In the genomic region with DNA sequence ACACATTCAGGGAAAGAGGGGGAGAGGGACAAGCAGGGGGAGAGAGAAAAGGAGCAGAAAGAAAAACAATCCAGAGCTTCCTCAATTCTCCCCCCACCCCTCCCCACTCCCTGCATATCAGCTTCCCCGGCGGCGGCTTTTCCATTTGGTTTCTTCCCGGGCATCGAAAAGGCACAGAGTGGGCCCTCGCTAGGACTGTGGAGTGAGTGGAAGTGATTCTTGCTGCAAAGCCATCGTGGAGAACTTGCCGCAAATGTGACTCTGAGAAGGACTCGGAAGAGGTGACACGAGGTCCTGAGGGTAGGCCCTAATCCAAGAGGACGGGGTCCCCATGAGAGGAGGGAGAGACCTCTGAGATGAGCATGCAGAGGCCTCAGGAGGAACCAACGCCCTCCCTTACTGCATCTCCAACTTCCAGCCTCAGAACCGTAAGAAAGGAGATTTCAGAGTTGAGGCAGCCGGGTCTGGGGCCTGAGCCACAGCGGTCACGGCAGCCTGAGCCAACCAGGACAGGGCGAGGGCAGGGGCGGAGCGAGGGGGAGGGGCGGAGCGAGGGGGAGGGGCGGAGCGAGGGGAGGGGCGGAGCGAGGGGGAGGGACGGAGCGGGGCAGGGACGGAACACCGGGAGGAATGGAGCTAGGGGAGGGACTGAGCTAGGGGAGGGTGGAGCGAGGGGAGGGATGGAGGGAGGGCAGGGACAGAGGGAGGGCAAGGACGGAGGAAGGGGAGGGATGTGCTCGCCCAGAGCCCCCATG, we compare ENCODE assay signal across 11 cellular contexts. TPM values are rescaled to one million over a fixed set of nuclear protein-coding genes. Genes with fewer than 3 reads are reported as not detected.
DNase-seq lines count a peak whose midpoint lies in the region; ATAC-seq, FAIRE-seq and TF ChIP-seq lines count a peak whose summit lies in the region.
"Had no signal": no experiment of that assay in that cellular context is flagged by ENCODE, and none has a peak within 500 bp of the region (broad histone marks: within the 10 kb centered on the region; RNA-seq: fewer than 3 reads in every experiment).

No MANE protein-coding gene starts in this region.

- peak overlapping the region; percentile 25 for H3K27ac Mint-ChIP-seq in stimulated activated naive B cell treated with anti-CD40 and anti-IgM and Interleukin-4, amounts not matched to agents 10 μg/mL and 1 μg/mL and 100 μg/mL, for 72 hours

- no peak for TF ChIP-seq CTCF in kidney (IDR thresholded peaks at IDR 0.05; ENCODE audit: borderline replicate concordance, extremely low read depth, insufficient read depth)

- no peak overlapping the region for H3K4me3 Mint-ChIP-seq in stimulated activated naive B cell treated with anti-CD40 and anti-IgM and Interleukin-4, amounts not matched to agents 10 μg/mL and 1 μg/mL and 100 μg/mL, for 72 hours

- peaks cover 36 to 49% of the 10 kb centered on the region in 2 donors for H3K36me3 Mint-ChIP-seq in stimulated activated naive B cell treated with anti-CD40 and anti-IgM and Interleukin-4, amounts not matched to agents 10 μg/mL and 1 μg/mL and 100 μg/mL, for 72 hours

- H3K27me3 Mint-ChIP-seq in stimulated activated naive B cell treated with anti-CD40 and anti-IgM and Interleukin-4, amounts not matched to agents 10 μg/mL and 1 μg/mL and 100 μg/mL, for 72 hours, result no peaks in the 10 kb centered on the region

- peaks cover 6 to 8% of the 10 kb centered on the region in 2 donors for H3K36me3 ChIP-seq in kidney (ENCODE audit: control insufficient read depth in 1 of 2, insufficient read depth in 2 of 2, low read length in 2 of 2)

- FAIRE-seq in kidney (lab: Jason Lieb, UNC), result no peak

- no peak for ATAC-seq in stimulated activated naive B cell treated with anti-CD40 and anti-IgM and Interleukin-4, amounts not matched to agents 10 μg/mL and 1 μg/mL and 100 μg/mL, for 72 hours (replicated peaks)
- ATAC-seq in GM21423 (IDR thresholded peaks at IDR 0.05; ENCODE audit: unreplicated experiment), result no peak

- DNase-seq in NCI-H82 (lab: John Stamatoyannopoulos, UW) (peak; percentile 35), NCI-H82 treated with DMSO at 0.1 percent for 48 hours (lab: John Stamatoyannopoulos, UW; ENCODE audit: unreplicated experiment) (no peak), ecto neural progenitor cell (ENCODE audit: low spot score) (peak; percentile 40), kidney (peak; percentile 89), SW480 (ENCODE audit: low spot score) (no peak), NCI-H2196 treated with DMSO at 0.1 percent for 48 hours (lab: John Stamatoyannopoulos, UW; ENCODE audit: unreplicated experiment) (no peak)
- DNase-seq in stimulated activated naive B cell treated with anti-CD40 and anti-IgM and Interleukin-4, amounts not matched to agents 10 μg/mL and 1 μg/mL and 100 μg/mL, for 72 hours, result no peak
- DNase-seq: activated CD4-positive, alpha-beta T cell treated with anti-CD3 and anti-CD28 coated beads for 4 hours; central memory CD4-positive, alpha-beta T cell had no signal

- peaks cover 8 to 12% of the 10 kb centered on the region in 2 donors for H3K4me1 Mint-ChIP-seq in stimulated activated naive B cell treated with anti-CD40 and anti-IgM and Interleukin-4, amounts not matched to agents 10 μg/mL and 1 μg/mL and 100 μg/mL, for 72 hours

- peak overlapping the region in 1 of 2 donors; percentile 23 for H3K27ac ChIP-seq in kidney (ENCODE audit: low read depth in 2 of 2, low read length in 2 of 2)
- H3K27ac ChIP-seq: 22Rv1 had no signal

- peaks cover 4% of the 10 kb centered on the region in 2 donors for H3K4me1 ChIP-seq in kidney (ENCODE audit: control insufficient read depth in 1 of 2, insufficient read depth in 1 of 2, low read depth in 1 of 2, low read length in 2 of 2)

- no peaks in the 10 kb centered on the region for H3K9me3 Mint-ChIP-seq in stimulated activated naive B cell treated with anti-CD40 and anti-IgM and Interleukin-4, amounts not matched to agents 10 μg/mL and 1 μg/mL and 100 μg/mL, for 72 hours

- no peak overlapping the region for H3K9ac ChIP-seq in kidney (ENCODE audit: low read length in 2 of 2)

- intact Hi-C loops in kidney (cut with DNase I), result no loop called here

- H3K4me3 ChIP-seq in kidney (ENCODE audit: low read length in 2 of 2), result no peak overlapping the region

- H3K9me3 ChIP-seq in kidney (ENCODE audit: control insufficient read depth in 1 of 2, low read length in 2 of 2), result no peaks in the 10 kb centered on the region

RNA-seq across cellular contexts. Expression of a gene that starts 21.2 kb away (rescaled TPM):
- 4.6 TPM for total RNA-seq in kidney
- polyA plus RNA-seq in kidney (ENCODE audit: insufficient read depth, low read depth, low replicate concordance), result 12.0 TPM

Comparison
In these comparisons a context has a peak if more than half of its experiments do, and no peak if none do; other contexts are left out.
1. DNase-seq: peak in NCI-H82 (single experiment), ecto neural progenitor cell (single experiment) and kidney (single experiment); none in NCI-H82 treated with DMSO at 0.1 percent for 48 hours (single experiment), stimulated activated naive B cell treated with anti-CD40 and anti-IgM and Interleukin-4, amounts not matched to agents 10 μg/mL and 1 μg/mL and 100 μg/mL, for 72 hours (single experiment), SW480 (single experiment) and NCI-H2196 treated with DMSO at 0.1 percent for 48 hours (single experiment).